ENCODE assay signal across 20 cellular contexts in genomic region chr1:187460093-187460492, GRCh38.
DNase-seq lines count a peak whose midpoint lies in the region; ATAC-seq, FAIRE-seq and TF ChIP-seq lines count a peak whose summit lies in the region.
"Had no signal": no experiment of that assay in that cellular context is flagged by ENCODE, and none has a peak within 500 bp of the region (broad histone marks: within the 10 kb centered on the region; RNA-seq: fewer than 3 reads in every experiment).

No MANE protein-coding gene starts in this region.

- no peak for TF ChIP-seq RAD21 in K562 (CRISPR knock-in tag; conservative IDR thresholded peaks at IDR 0.05 in 1 of 2, IDR thresholded peaks at IDR 0.05 in 1 of 2)

- H2BK120ac ChIP-seq in trophoblast cell (ENCODE audit: insufficient read depth, low read length, poor library complexity), result no peak overlapping the region

- no peak overlapping the region for H2AK5ac ChIP-seq in trophoblast cell (ENCODE audit: low read length)

- H3K79me1 ChIP-seq in trophoblast cell (ENCODE audit: low read length), result no peaks in the 10 kb centered on the region

- no peak overlapping the region for H3K4me3 Mint-ChIP-seq in GM23338
- H3K4me3 Mint-ChIP-seq: CD4-positive, CD25-positive, alpha-beta regulatory T cell had no signal

- H4K20me1 ChIP-seq in GM23338 (replicated peaks; ENCODE audit: insufficient read depth) (no peaks in the 10 kb centered on the region), K562 (replicated peaks; ENCODE audit: control insufficient read depth, insufficient read depth, low read length) (no peaks in the 10 kb centered on the region)
- H4K20me1 ChIP-seq: BLaER1 treated with 17β-estradiol and CSF1 and Interleukin-3, amounts not matched to agents 10 nM and 100 nM had no signal

- no TSS peak for BruUV-seq in K562 (replicated peaks; lab: Mats Ljungman, UMichigan)

- peaks cover 9% of the 10 kb centered on the region; the same call in 2 of the 3 replicates for H3K4me1 Mint-ChIP-seq in GM23338
- H3K4me1 Mint-ChIP-seq: CD4-positive, CD25-positive, alpha-beta regulatory T cell had no signal

- 0 out of 2 replicates have a peak, but pooled peaks cover 5% of the 10 kb centered on the region for H3K36me3 ChIP-seq in GM23338 (ENCODE audit: insufficient read depth)
- H3K36me3 ChIP-seq in K562 (ENCODE audit: control insufficient read depth, insufficient read depth, low read length), result no peaks in the 10 kb centered on the region
- no peaks in the 10 kb centered on the region for H3K36me3 ChIP-seq in trophoblast cell (ENCODE audit: control insufficient read depth in 1 of 2, insufficient read depth in 2 of 2, low read length in 2 of 2)

- 2% methylated on average over 3 of the region's 3 CpGs for WGBS in K562 (ENCODE audit: insufficient coverage, low coverage, missing lambda C conversion rate)
- no CpG with 5 or more reads among the region's 3 CpGs for WGBS in trophoblast cell (ENCODE audit: extremely low coverage, insufficient coverage, insufficient read length)

- no peak for FAIRE-seq in K562 (lab: Jason Lieb, UNC)
- FAIRE-seq: G401.6, GM12892, H54 had no signal

- H3K4me1 ChIP-seq in GM23338 (ENCODE audit: insufficient read depth) (no peaks in the 10 kb centered on the region; the same call in 1 of the 2 replicates), K562 (replicated peaks in 1 of 2; ENCODE audit: control insufficient read depth in 2 of 2, insufficient read depth in 2 of 2, low read length in 2 of 2) (no peaks in the 10 kb centered on the region), trophoblast cell (ENCODE audit: control insufficient read depth in 1 of 2, insufficient read depth in 2 of 2, low read length in 2 of 2) (no peaks in the 10 kb centered on the region)
- H3K4me1 ChIP-seq: BLaER1 treated with 17β-estradiol and CSF1 and Interleukin-3, amounts not matched to agents 10 nM and 100 nM had no signal

- in situ Hi-C loops in K562 (cut with MboI), result no loop called here

- no peak overlapping the region for H2BK5ac ChIP-seq in trophoblast cell (ENCODE audit: low read depth, low read length, poor library complexity)

- no peak for TF ChIP-seq EP300 in K562 (IDR thresholded peaks at IDR 0.05; ENCODE audit: low read length)

- H4K91ac ChIP-seq in trophoblast cell (ENCODE audit: low read depth, low read length), result no peak overlapping the region

- H3K4ac ChIP-seq in trophoblast cell (ENCODE audit: low read depth, low read length), result no peak overlapping the region

- no peak overlapping the region for H3K18ac ChIP-seq in trophoblast cell (ENCODE audit: low read length)

- H3F3A ChIP-seq in GM23338 (replicated peaks; ENCODE audit: low read depth), result no peaks in the 10 kb centered on the region

- peaks cover 4% of the 10 kb centered on the region; the same call in 1 of the 2 replicates for H3K9me2 ChIP-seq in GM23338 (ENCODE audit: insufficient read depth)

- H3K9ac ChIP-seq in K562 (ENCODE audit: insufficient read depth in 1 of 2, low read depth in 2 of 2, low read length in 2 of 2), result no peak overlapping the region
- H3K9ac ChIP-seq in trophoblast cell (ENCODE audit: low read length), result no peak overlapping the region
- H3K9ac ChIP-seq: BLaER1 treated with 17β-estradiol and CSF1 and Interleukin-3, amounts not matched to agents 10 nM and 100 nM had no signal

- peaks cover 9% of the 10 kb centered on the region for H3K36me3 Mint-ChIP-seq in GM23338 (ENCODE audit: low read depth)
- H3K36me3 Mint-ChIP-seq: CD4-positive, CD25-positive, alpha-beta regulatory T cell had no signal

- no peak overlapping the region for H4K8ac ChIP-seq in trophoblast cell (ENCODE audit: low read depth, low read length)

- no peaks in the 10 kb centered on the region; the same call in 1 of the 2 replicates for H3K9me3 ChIP-seq in K562 (replicated peaks; ENCODE audit: control insufficient read depth, insufficient read depth, low read depth, low read length)
- peaks cover under 1% of the 10 kb centered on the region for H3K9me3 ChIP-seq in trophoblast cell (ENCODE audit: insufficient read depth, low read depth, low read length)

- H2BK12ac ChIP-seq in trophoblast cell (ENCODE audit: low read length), result no peak overlapping the region

- DNase-seq in NCI-H1092 treated with DMSO at 0.1 percent for 48 hours (lab: John Stamatoyannopoulos, UW), result peak; percentile 32
- no peak for DNase-seq in NCI-H1092 (lab: John Stamatoyannopoulos, UW)
- DNase-seq in GM23338 (ENCODE audit: low spot score), result no peak
- DNase-seq in NCI-H2227 treated with DMSO at 0.1 percent for 48 hours (lab: John Stamatoyannopoulos, UW), result peak; percentile 67
- no peak for DNase-seq in K562 (ENCODE audit: extremely low read depth in 1 of 4, low spot score in 3 of 4)
- no peak for DNase-seq in stimulated activated naive CD8-positive, alpha-beta T cell treated with anti-CD3 and anti-CD28 coated beads, Interleukin-15, Interleukin-2, amounts not matched to agents 100 U/mL and 50 U/mL, for 24 hours
- DNase-seq in occipital lobe (lab: John Stamatoyannopoulos, UW), result no peak
- DNase-seq in trophoblast cell, result no peak
- DNase-seq: Calu3; CD4-positive, CD25-positive, alpha-beta regulatory T cell; DMS153; DMS79 treated with DMSO at 0.1 percent for 48 hours; EL; KG1 had no signal

- H3K4me2 ChIP-seq in GM23338 (no peak overlapping the region), K562 (ENCODE audit: insufficient read depth, low read length) (no peak overlapping the region), trophoblast cell (ENCODE audit: low read length) (no peak overlapping the region)
- H3K4me2 ChIP-seq: BLaER1 treated with 17β-estradiol and CSF1 and Interleukin-3, amounts not matched to agents 10 nM and 100 nM had no signal

- H3K9me3 Mint-ChIP-seq in GM23338, result peaks cover 6% of the 10 kb centered on the region

- no peak overlapping the region for H4K12ac ChIP-seq in trophoblast cell (ENCODE audit: low read depth, low read length)

- no peaks in the 10 kb centered on the region for H3K9me1 ChIP-seq in K562 (ENCODE audit: control insufficient read depth, insufficient read depth, low read length)

- H3K79me2 ChIP-seq in GM23338 (replicated peaks; ENCODE audit: insufficient read depth) (no peaks in the 10 kb centered on the region), K562 (ENCODE audit: control insufficient read depth, insufficient read depth, low read length) (no peaks in the 10 kb centered on the region), trophoblast cell (ENCODE audit: control insufficient read depth, insufficient read depth, low read length, poor library complexity) (no peaks in the 10 kb centered on the region)

- H3K14ac ChIP-seq in trophoblast cell (ENCODE audit: low read length), result no peak overlapping the region

- peaks cover 3% of the 10 kb centered on the region for H3K27me3 Mint-ChIP-seq in GM23338 (ENCODE audit: insufficient read depth, low read depth, poor library complexity)
- H3K27me3 Mint-ChIP-seq: CD4-positive, CD25-positive, alpha-beta regulatory T cell had no signal

- ATAC-seq in GM23338, result no peak
- no peak for ATAC-seq in K562
- no peak for ATAC-seq in stimulated activated naive CD8-positive, alpha-beta T cell treated with anti-CD3 and anti-CD28 coated beads, Interleukin-15, Interleukin-2, amounts not matched to agents 100 U/mL and 50 U/mL, for 24 hours

- CTCF ChIA-PET in K562 (lab: Yijun Ruan, JAX; ENCODE audit: low intra/inter-chr PET ratio), result no interaction called here

- H2AFZ ChIP-seq in GM23338, result no peak overlapping the region
- no peak overlapping the region for H2AFZ ChIP-seq in K562 (ENCODE audit: low read depth, low read length)
- no peak overlapping the region for H2AFZ ChIP-seq in trophoblast cell (ENCODE audit: insufficient read depth, low read length, poor library complexity)

- H3K4me3 ChIP-seq in GM23338 (no peak overlapping the region), K562 (no peak overlapping the region), trophoblast cell (ENCODE audit: low read depth, low read length) (no peak overlapping the region)
- H3K4me3 ChIP-seq: BLaER1 treated with 17β-estradiol and CSF1 and Interleukin-3, amounts not matched to agents 10 nM and 100 nM had no signal

- no peaks in the 10 kb centered on the region for H3K27me3 ChIP-seq in GM23338 (ENCODE audit: insufficient read depth)
- H3K27me3 ChIP-seq in K562 (ENCODE audit: control insufficient read depth in 2 of 2, insufficient read depth in 2 of 2, low read length in 2 of 2), result no peaks in the 10 kb centered on the region
- H3K27me3 ChIP-seq in trophoblast cell (ENCODE audit: insufficient read depth, low read length), result no peaks in the 10 kb centered on the region
- H3K27me3 ChIP-seq: BLaER1 treated with 17β-estradiol and CSF1 and Interleukin-3, amounts not matched to agents 10 nM and 100 nM had no signal

- no peak for TF ChIP-seq POLR2A in K562 (conservative IDR thresholded peaks at IDR 0.05)

- H3K23ac ChIP-seq in trophoblast cell (ENCODE audit: low read length), result no peak overlapping the region

- intact Hi-C loops in K562 (cut with micrococcal nuclease), result no loop called here

- TF ChIP-seq CTCF in GM23338 (conservative IDR thresholded peaks at IDR 0.05; ENCODE audit: low read depth in 2 of 2) (no peak), K562 (IDR thresholded peaks at IDR 0.05 in 2 of 3, conservative IDR thresholded peaks at IDR 0.05 in 1 of 3; ENCODE audit: insufficient read depth in 2 of 3, low read depth in 1 of 3, low read length in 3 of 3) (no peak)

- H3K27ac ChIP-seq in GM23338 (ENCODE audit: low read depth) (no peak overlapping the region), K562 (ENCODE audit: extremely low read depth, low read depth, low read length) (no peak overlapping the region), trophoblast cell (ENCODE audit: low read depth, low read length) (no peak overlapping the region)
- H3K27ac ChIP-seq: 22Rv1; BLaER1 treated with 17β-estradiol and CSF1 and Interleukin-3, amounts not matched to agents 10 nM and 100 nM; HL-60 had no signal

- POLR2A ChIA-PET in K562 (lab: Yijun Ruan, JAX), result no interaction called here

- 0 out of 2 replicates have a peak overlapping the region, but pooled peaks have one; percentile 33 for H3K27ac Mint-ChIP-seq in GM23338

TF ChIP-seq in GM23338, 12 proteins besides CTCF, POLR2A, EP300 and RAD21 (continues in another document):
- TF ChIP-seq EZH2 (IDR thresholded peaks at IDR 0.05; ENCODE audit: low read depth, unreplicated experiment) (no peak), ZNF114 (CRISPR knock-in tag; IDR thresholded peaks at IDR 0.05) (no peak)

TF ChIP-seq in K562, 482 proteins besides CTCF, POLR2A, EP300 and RAD21 (continues in another document):
- TF ChIP-seq FOXJ2 (tag; IDR thresholded peaks at IDR 0.05) (no peak), ZNF175 (CRISPR knock-in tag; IDR thresholded peaks at IDR 0.05; ENCODE audit: low read depth) (no peak), MAFK (IDR thresholded peaks at IDR 0.05; ENCODE audit: low read length) (peak; percentile 97), CBX3 (IDR thresholded peaks at IDR 0.05; ENCODE audit: borderline replicate concordance in 1 of 2, low read length in 2 of 2) (no peak)

Comparison
In these comparisons a context has a peak if more than half of its experiments do, and no peak if none do; other contexts are left out.
1. DNase-seq: peak in NCI-H1092 treated with DMSO at 0.1 percent for 48 hours (single experiment) and NCI-H2227 treated with DMSO at 0.1 percent for 48 hours (single experiment); none in NCI-H1092 (single experiment), GM23338 (single experiment), K562 (0 of 4), stimulated activated naive CD8-positive, alpha-beta T cell treated with anti-CD3 and anti-CD28 coated beads, Interleukin-15, Interleukin-2, amounts not matched to agents 100 U/mL and 50 U/mL, for 24 hours (single experiment), occipital lobe (single experiment) and trophoblast cell (0 of 2).